ENCODE assay signal across 8 cellular contexts in the genomic region with DNA sequence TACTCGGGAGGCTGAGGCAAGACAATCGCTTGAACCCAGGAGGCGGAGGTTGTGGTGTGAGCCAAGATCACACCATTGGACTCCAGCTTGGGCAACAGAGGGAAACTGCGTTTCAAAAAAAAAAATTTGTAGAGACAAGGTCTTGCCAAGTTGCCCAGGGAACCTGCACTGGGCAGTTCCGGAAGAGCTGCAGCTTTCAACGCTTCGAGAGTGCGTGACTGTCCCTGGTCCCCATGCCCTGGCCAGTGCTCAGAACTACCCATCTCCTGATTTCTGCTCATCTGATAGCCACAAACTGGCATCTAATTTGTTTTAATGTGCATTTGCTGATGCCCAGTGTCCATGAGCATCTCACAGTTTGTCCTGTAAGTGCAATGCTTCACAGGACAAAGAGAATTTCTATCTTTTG. TPM values are rescaled to one million over a fixed set of nuclear protein-coding genes. Genes with fewer than 3 reads are reported as not detected.
DNase-seq lines count a peak whose midpoint lies in the region; ATAC-seq and TF ChIP-seq lines count a peak whose summit lies in the region.

No MANE protein-coding gene starts in this region.

- TF ChIP-seq CTCF in OCI-LY7 (conservative IDR thresholded peaks at IDR 0.05; ENCODE audit: low read length) (no peak), dorsolateral prefrontal cortex (IDR thresholded peaks at IDR 0.05 in 54 of 56, conservative IDR thresholded peaks at IDR 0.05 in 2 of 56; ENCODE audit: low read depth in 1 of 56, partially characterized antibody in 56 of 56) (no peak)

- CTCF ChIA-PET in OCI-LY7 (lab: Charles Lee; ENCODE audit: unreplicated experiment), result no interaction called here

- no peak for ATAC-seq in naive thymus-derived CD8-positive, alpha-beta T cell
- no peak for ATAC-seq in HG02678 (IDR thresholded peaks at IDR 0.05; ENCODE audit: unreplicated experiment)
- ATAC-seq in HG03280 (IDR thresholded peaks at IDR 0.05; ENCODE audit: unreplicated experiment), result no peak
- ATAC-seq in HG03432 (IDR thresholded peaks at IDR 0.05; ENCODE audit: unreplicated experiment), result no peak

- peaks cover 26 to 48% (median 33%) of the 10 kb centered on the region in 3 donors for H3K36me3 Mint-ChIP-seq in naive thymus-derived CD8-positive, alpha-beta T cell

- H3K27me3 ChIP-seq in dorsolateral prefrontal cortex, result no peaks in the 10 kb centered on the region

- peak overlapping the region; percentile 90 for H3K4me3 ChIP-seq in OCI-LY7 (ENCODE audit: low read depth, low read length, poor library complexity, severe bottlenecking)
- H3K4me3 ChIP-seq in dorsolateral prefrontal cortex, result peak overlapping the region in 56 of 59 donors; percentile 18 to 100 (median 94)

- POLR2A ChIA-PET in OCI-LY7 (lab: Charles Lee), result interaction anchor here (1.4 to 1.7 kb wide), 2 partner anchors 10 to 19 kb away, joined by 5 to 7 read pairs; no protein-coding TSS in a partner anchor
- POLR2A ChIA-PET in naive thymus-derived CD8-positive, alpha-beta T cell (lab: Charles Lee), result interaction anchor here (0.6 to 10.9 kb wide), 11 partner anchors 9 to 257 kb away, joined by 3 to 176 read pairs (median 3); partner anchors contain the start of gene FAAP100

- H3K27me3 Mint-ChIP-seq in naive thymus-derived CD8-positive, alpha-beta T cell, result no peaks in the 10 kb centered on the region

- peaks cover 33% of the 10 kb centered on the region for H3K79me2 ChIP-seq in OCI-LY7 (ENCODE audit: insufficient read depth, low read depth, low read length)

- intact Hi-C loops in OCI-LY7 (cut with micrococcal nuclease; ENCODE audit: unreplicated experiment) (no loop called here), dorsolateral prefrontal cortex (cut with DNase I) (loop anchor here in 1 of 2 donors (2.0 kb wide), 1 partner anchor 20 kb away; no protein-coding TSS in a partner anchor)

- H3K36me3 ChIP-seq in OCI-LY7 (ENCODE audit: insufficient read depth, low read length), result peaks cover 42% of the 10 kb centered on the region

- no peak overlapping the region for H2AFZ ChIP-seq in OCI-LY7 (ENCODE audit: low read length)

- no peaks in the 10 kb centered on the region for H3K9me2 ChIP-seq in OCI-LY7 (ENCODE audit: insufficient read depth, low read length)

- peak overlapping the region; percentile 97 for H3K4me2 ChIP-seq in OCI-LY7 (ENCODE audit: low read length)

- peaks cover 22% of the 10 kb centered on the region for H3K4me1 ChIP-seq in OCI-LY7 (ENCODE audit: insufficient read depth, low read length, poor library complexity, severe bottlenecking)

- H4K20me1 ChIP-seq in OCI-LY7 (ENCODE audit: insufficient read depth, low read length), result peaks cover 34% of the 10 kb centered on the region

- H3K27ac Mint-ChIP-seq in naive thymus-derived CD8-positive, alpha-beta T cell, result peak overlapping the region; percentile 92 to 99 (median 97)

- H3K9me3 Mint-ChIP-seq in naive thymus-derived CD8-positive, alpha-beta T cell, result peaks cover 0 to 2% (median 0%) of the 10 kb centered on the region in 9 donors

- H3K4me1 Mint-ChIP-seq in naive thymus-derived CD8-positive, alpha-beta T cell, result peaks cover 26 to 50% (median 41%) of the 10 kb centered on the region in 4 donors

- BruUV-seq in OCI-LY7 (replicated peaks; lab: Mats Ljungman, UMichigan), result no TSS peak

- no peaks in the 10 kb centered on the region for H3K9me3 ChIP-seq in OCI-LY7 (ENCODE audit: low read length)

- H3K27ac ChIP-seq in OCI-LY7 (ENCODE audit: low read depth, low read length, poor library complexity, severe bottlenecking), result no peak overlapping the region
- H3K27ac ChIP-seq in dorsolateral prefrontal cortex, result peak overlapping the region in 23 of 59 donors; percentile 6 to 100 (median 97)

- peak; percentile 61 for DNase-seq in ELR (ENCODE audit: low read depth)
- peak; percentile 30 for DNase-seq in OCI-LY7 (ENCODE audit: low spot score)
- DNase-seq in dorsolateral prefrontal cortex, result no peak
- no peak for DNase-seq in naive thymus-derived CD8-positive, alpha-beta T cell
- no peak for DNase-seq in HuH-7 (ENCODE audit: low spot score)

- H3K4me3 Mint-ChIP-seq in naive thymus-derived CD8-positive, alpha-beta T cell, result peak overlapping the region; percentile 95 to 100 (median 97)

RNA-seq across cellular contexts. Expression of gene ACTG1, which starts 4.0 kb away (rescaled TPM):
- total RNA-seq in OCI-LY7 (2014; rRNA removed; shearing (Covaris generic)), result 2,245 and 2,707 TPM in 2 replicates
- total RNA-seq in OCI-LY7 (2022), result 2,459 and 2,894 TPM in 2 replicates
- total RNA-seq in dorsolateral prefrontal cortex, result 1,000 to 10,000 TPM in 85 of 120 experiments, 100 to 1,000 TPM in 35; 558 to 1,589 (median 1,117) TPM
- 1,000 to 10,000 TPM; 1,189 to 1,230 TPM for total RNA-seq in naive thymus-derived CD8-positive, alpha-beta T cell
- 1,000 to 10,000 TPM; 1,334 to 1,669 (median 1,595) TPM for polyA plus RNA-seq in naive thymus-derived CD8-positive, alpha-beta T cell

RNA-seq across cellular contexts. Expression of gene FSCN2, which starts 19.5 kb away (rescaled TPM):
- 1.3 and 1.6 TPM in 2 replicates for total RNA-seq in OCI-LY7 (2014; rRNA removed; shearing (Covaris generic))
- 4.3 and 6.7 TPM in 2 replicates for total RNA-seq in OCI-LY7 (2022)
- total RNA-seq in dorsolateral prefrontal cortex, result 1 to 10 TPM in 111 of 120 experiments, under 1 TPM in 9; 0.52 to 5.1 (median 2.0) TPM
- total RNA-seq in naive thymus-derived CD8-positive, alpha-beta T cell, result 1 to 10 TPM in 1 of 2 experiments, under 1 TPM in 1; 0.96 to 2.0 TPM
- not detected for polyA plus RNA-seq in naive thymus-derived CD8-positive, alpha-beta T cell

RNA-seq across cellular contexts. Expression of gene FAAP100, which starts 43.5 kb away (rescaled TPM):
- total RNA-seq in OCI-LY7 (2014; rRNA removed; shearing (Covaris generic)), result 51.1 and 65.2 TPM in 2 replicates
- total RNA-seq in OCI-LY7 (2022), result 64.4 and 74.2 TPM in 2 replicates
- total RNA-seq in dorsolateral prefrontal cortex, result 10 to 100 TPM; 11.9 to 29.9 (median 19.3) TPM
- 10 to 100 TPM; 52.5 to 55.9 TPM for total RNA-seq in naive thymus-derived CD8-positive, alpha-beta T cell
- polyA plus RNA-seq in naive thymus-derived CD8-positive, alpha-beta T cell, result 10 to 100 TPM in 2 of 3 donors, 1 to 10 TPM in 1; 9.1 to 17.4 (median 11.7) TPM

Comparison
In these comparisons a context has a peak if more than half of its experiments do, and no peak if none do; other contexts are left out.
1. DNase-seq: peak in ELR (single experiment) and OCI-LY7 (single experiment); none in dorsolateral prefrontal cortex (0 of 10), naive thymus-derived CD8-positive, alpha-beta T cell (0 of 10) and HuH-7 (single experiment).